2 cellular contexts compared by ENCODE assay signal in genomic region chr3:156095652-156096051, GRCh38. TPM values are rescaled to one million over a fixed set of nuclear protein-coding genes. Genes with fewer than 3 reads are reported as not detected.
"Had no signal": no experiment of that assay in that cellular context is flagged by ENCODE, and none has a peak within 500 bp of the region (broad histone marks: within the 10 kb centered on the region; RNA-seq: fewer than 3 reads in every experiment).

No MANE protein-coding gene starts in this region.

RNA-seq across cellular contexts. Expression of gene KCNAB1, which starts 24.7 kb away (rescaled TPM):
- total RNA-seq: GM23248, HFFc6 had no signal
